Comparison of ENCODE assay signal across 4 cellular contexts in the genomic region with DNA sequence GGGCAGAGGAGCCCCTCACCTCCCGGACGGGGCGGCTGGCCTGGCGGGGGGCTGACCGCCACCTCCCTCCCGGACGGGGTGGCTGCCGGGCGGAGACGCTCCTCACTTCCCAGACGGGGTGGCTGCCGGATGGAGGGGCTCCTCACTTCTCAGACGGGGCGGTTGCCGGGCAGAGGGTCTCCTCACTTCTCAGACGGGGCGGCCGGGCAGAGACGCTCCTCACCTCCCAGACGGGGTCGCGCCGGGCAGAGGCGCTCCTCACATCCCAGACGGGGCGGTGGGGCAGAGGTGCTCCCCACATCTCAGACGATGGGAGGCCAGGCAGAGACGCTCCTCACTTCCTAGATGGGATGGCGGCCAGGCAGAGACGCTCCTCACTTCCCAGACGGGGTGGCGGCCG. TPM values are rescaled to one million over a fixed set of nuclear protein-coding genes. Genes with fewer than 3 reads are reported as not detected.
"Had no signal": no experiment of that assay in that cellular context is flagged by ENCODE, and none has a peak within 500 bp of the region (broad histone marks: within the 10 kb centered on the region; RNA-seq: fewer than 3 reads in every experiment).

No MANE protein-coding gene starts in this region.

RNA-seq across cellular contexts. Expression of a gene that starts 24.2 kb away (rescaled TPM):
- total RNA-seq: subcutaneous adipose tissue, thoracic aorta, upper lobe of left lung, upper lobe of right lung had no signal
